10 cellular contexts compared by ENCODE assay signal in the genomic region with DNA sequence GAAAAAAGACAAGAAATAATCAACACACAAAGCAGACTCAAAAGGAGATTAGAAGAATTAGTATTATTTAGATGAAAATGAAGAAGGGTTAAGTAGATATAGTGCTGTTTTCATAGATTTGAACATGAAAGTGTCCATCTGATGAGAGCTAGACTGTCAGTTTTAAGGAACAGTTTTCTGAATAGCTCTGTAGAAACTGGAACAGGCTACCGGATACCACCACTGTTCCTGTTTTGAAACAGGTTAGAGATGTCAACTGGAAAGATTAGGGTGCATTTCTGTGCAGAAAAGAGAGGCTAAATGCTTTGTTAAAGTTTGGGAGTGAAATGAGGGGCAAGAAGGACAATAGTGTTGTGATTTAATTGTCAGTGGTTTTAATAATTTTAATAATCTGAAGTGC.
"Had no signal": no experiment of that assay in that cellular context is flagged by ENCODE, and none has a peak within 500 bp of the region (broad histone marks: within the 10 kb centered on the region; RNA-seq: fewer than 3 reads in every experiment).

No MANE protein-coding gene starts in this region.

- H3K36me3 ChIP-seq: HAP-1 had no signal

- H2AFZ ChIP-seq: GM23248 had no signal

- ATAC-seq: HCT116, K562 had no signal

- H3K27ac ChIP-seq: GM23248 had no signal

- H3K4me3 ChIP-seq: GM23248, HAP-1, K562 had no signal

- FAIRE-seq: HTR-8/SVneo, K562 had no signal

- H3K9ac ChIP-seq: GM23248 had no signal

- DNase-seq: GM23248, GOT3, H7, HFFc6, IMR-90, KG1 had no signal

- H3K4me1 ChIP-seq: HAP-1 had no signal
